Comparison of ENCODE assay signal across 14 cellular contexts in the genomic region with DNA sequence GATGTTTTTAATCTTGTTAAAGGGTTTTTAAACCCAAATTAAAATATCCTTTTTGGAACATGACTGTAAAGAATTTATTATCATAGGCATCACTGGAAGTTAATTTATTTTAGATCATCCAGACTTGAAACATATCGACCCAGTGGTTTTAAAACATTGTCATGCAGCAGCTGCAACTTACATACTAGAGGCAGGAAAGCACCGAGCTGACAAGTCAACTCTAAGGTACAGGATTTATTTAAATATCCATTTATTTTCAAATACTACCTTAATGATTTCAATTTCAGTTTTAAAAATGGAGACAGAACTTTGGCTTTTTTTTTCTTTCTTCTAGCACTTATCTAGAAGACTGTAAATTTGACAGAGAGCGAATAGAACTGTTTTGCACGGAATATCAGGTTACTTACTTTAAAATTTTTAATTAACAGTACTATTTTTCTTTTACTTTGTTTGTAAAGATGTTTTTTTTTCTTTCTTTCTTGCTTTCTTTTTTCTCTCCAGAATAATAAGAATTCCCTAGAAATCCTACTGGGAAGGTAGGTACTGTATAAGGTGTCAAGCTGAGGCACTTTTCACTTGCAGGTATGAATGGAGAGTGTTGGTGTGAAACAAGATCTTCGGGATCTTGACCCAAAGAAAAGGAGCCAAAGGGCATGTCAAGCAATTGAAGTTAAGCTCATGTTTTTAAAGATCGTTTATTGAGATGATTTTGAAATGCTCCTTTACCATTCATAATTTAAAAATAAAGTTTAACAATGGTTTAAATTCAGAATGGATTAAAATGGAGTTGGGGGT. TPM values are rescaled to one million over a fixed set of nuclear protein-coding genes. Genes with fewer than 3 reads are reported as not detected.
DNase-seq lines count a peak whose midpoint lies in the region; ATAC-seq, FAIRE-seq and TF ChIP-seq lines count a peak whose summit lies in the region.
"Had no signal": no experiment of that assay in that cellular context is flagged by ENCODE, and none has a peak within 500 bp of the region (broad histone marks: within the 10 kb centered on the region; RNA-seq: fewer than 3 reads in every experiment).

No MANE protein-coding gene starts in this region.

- no peak overlapping the region for H2AFZ ChIP-seq in ACC112 (ENCODE audit: low read length, unreplicated experiment)

- peak; percentile 59 for FAIRE-seq in GM18507 (lab: Jason Lieb, UNC)

- no peaks in the 10 kb centered on the region for H3K9me3 Mint-ChIP-seq in activated T-helper 17 cell treated with anti-CD3 and anti-CD28 coated beads, Interleukin-2, amount 50 U/mL, for 72 hours
- H3K9me3 Mint-ChIP-seq in mesothelial cell of epicardium: no peaks in the 10 kb centered on the region

- intact Hi-C loops in cardiac septum (cut with DNase I): loop anchor here (5.0 kb wide), 2 partner anchors 119 to 796 kb away; no protein-coding TSS in a partner anchor

- no peak overlapping the region for H3K27ac ChIP-seq in ACC112 (ENCODE audit: low read depth, low read length)

- DNase-seq in GM18507 (ENCODE audit: extremely low spot score, insufficient read length, low read depth): no peak
- DNase-seq in mesothelial cell of epicardium (ENCODE audit: low spot score in 2 of 2, unreplicated experiment in 2 of 2): no peak
- DNase-seq in cortex of kidney (lab: John Stamatoyannopoulos, UW): no peak
- no peak for DNase-seq in cardiac septum (ENCODE audit: low spot score)
- DNase-seq in NCI-H2081 treated with DMSO at 0.1 percent for 48 hours (lab: John Stamatoyannopoulos, UW): no peak
- DNase-seq in stimulated activated CD4-positive, alpha-beta T cell treated with anti-CD3 and anti-CD28 coated beads, Interleukin-4, amount 100 ng/mL, for 1 hour: no peak
- DNase-seq: amniotic stem cell; DMS 273 treated with DMSO at 0.1 percent for 48 hours; NCI-H510A; stimulated activated CD4-positive, alpha-beta T cell treated with anti-CD3 and anti-CD28 coated beads, Interleukin-1b, Interleukin-23, amount 100 ng/mL, for 48 hours; T1000; tibial artery had no signal

- no peak for ATAC-seq in activated T-helper 17 cell treated with anti-CD3 and anti-CD28 coated beads, Interleukin-2, amount 50 U/mL, for 72 hours (replicated peaks)

- peak overlapping the region; percentile 98 for H3K4me3 Mint-ChIP-seq in activated T-helper 17 cell treated with anti-CD3 and anti-CD28 coated beads, Interleukin-2, amount 50 U/mL, for 72 hours
- H3K4me3 Mint-ChIP-seq in mesothelial cell of epicardium: peak overlapping the region; percentile 48

- peak overlapping the region; percentile 84 for H3K4me3 ChIP-seq in ACC112 (ENCODE audit: low read depth, low read length)

- H3K27me3 Mint-ChIP-seq in activated T-helper 17 cell treated with anti-CD3 and anti-CD28 coated beads, Interleukin-2, amount 50 U/mL, for 72 hours: peaks cover 3% of the 10 kb centered on the region
- H3K27me3 Mint-ChIP-seq in mesothelial cell of epicardium (ENCODE audit: low read depth): peaks cover 29% of the 10 kb centered on the region

- no peaks in the 10 kb centered on the region for H3K36me3 ChIP-seq in ACC112 (ENCODE audit: insufficient read depth, low read length)
- H3K36me3 ChIP-seq: tibial artery had no signal

- H3K27ac Mint-ChIP-seq in activated T-helper 17 cell treated with anti-CD3 and anti-CD28 coated beads, Interleukin-2, amount 50 U/mL, for 72 hours: peak overlapping the region; percentile 99
- no peak overlapping the region for H3K27ac Mint-ChIP-seq in mesothelial cell of epicardium

- peaks cover 11% of the 10 kb centered on the region for H3K27me3 ChIP-seq in ACC112 (ENCODE audit: insufficient read depth, low read length)
- H3K27me3 ChIP-seq: tibial artery had no signal

- peaks cover 41% of the 10 kb centered on the region for H3K36me3 Mint-ChIP-seq in activated T-helper 17 cell treated with anti-CD3 and anti-CD28 coated beads, Interleukin-2, amount 50 U/mL, for 72 hours (ENCODE audit: low read depth)
- H3K36me3 Mint-ChIP-seq in mesothelial cell of epicardium: no peaks in the 10 kb centered on the region

- no peak for TF ChIP-seq CTCF in mesothelial cell of epicardium (IDR thresholded peaks at IDR 0.05; ENCODE audit: unreplicated experiment)

- peaks cover 38% of the 10 kb centered on the region for H3K4me1 ChIP-seq in ACC112 (ENCODE audit: control insufficient read depth, insufficient read depth, low read length, unreplicated experiment)

- peaks cover 15% of the 10 kb centered on the region for H3K4me1 Mint-ChIP-seq in activated T-helper 17 cell treated with anti-CD3 and anti-CD28 coated beads, Interleukin-2, amount 50 U/mL, for 72 hours
- peaks cover 47% of the 10 kb centered on the region for H3K4me1 Mint-ChIP-seq in mesothelial cell of epicardium

- peaks cover 32% of the 10 kb centered on the region for H3K79me2 ChIP-seq in ACC112 (ENCODE audit: control insufficient read depth, insufficient read depth, low read length, unreplicated experiment)

RNA-seq across cellular contexts. Expression of gene COMMD3, which starts 1.8 kb away (rescaled TPM):
- total RNA-seq in activated T-helper 17 cell treated with anti-CD3 and anti-CD28 coated beads, Interleukin-2, amount 50 U/mL, for 72 hours: 10 to 100 TPM; 76.9 to 79.3 TPM
- total RNA-seq in mesothelial cell of epicardium (57.3 to 61.3 TPM (median 58.9 TPM) in 3 replicates), cardiac septum (71.6 TPM)

RNA-seq across cellular contexts. Expression of gene BMI1, which starts 2.9 kb away (rescaled TPM):
- total RNA-seq in activated T-helper 17 cell treated with anti-CD3 and anti-CD28 coated beads, Interleukin-2, amount 50 U/mL, for 72 hours: 10 to 100 TPM; 61.4 to 81.1 TPM
- total RNA-seq in mesothelial cell of epicardium (45.2 to 52.3 TPM (median 52.1 TPM) in 3 replicates), cardiac septum (44.1 TPM)

RNA-seq across cellular contexts. Expression of gene SPAG6, which starts 27.3 kb away (rescaled TPM):
- total RNA-seq in activated T-helper 17 cell treated with anti-CD3 and anti-CD28 coated beads, Interleukin-2, amount 50 U/mL, for 72 hours: not detected
- total RNA-seq in mesothelial cell of epicardium (0.16 to 0.45 TPM (median 0.18 TPM) in 3 replicates), cardiac septum (not detected)
